ENCODE assay signal across 12 cellular contexts in the genomic region with DNA sequence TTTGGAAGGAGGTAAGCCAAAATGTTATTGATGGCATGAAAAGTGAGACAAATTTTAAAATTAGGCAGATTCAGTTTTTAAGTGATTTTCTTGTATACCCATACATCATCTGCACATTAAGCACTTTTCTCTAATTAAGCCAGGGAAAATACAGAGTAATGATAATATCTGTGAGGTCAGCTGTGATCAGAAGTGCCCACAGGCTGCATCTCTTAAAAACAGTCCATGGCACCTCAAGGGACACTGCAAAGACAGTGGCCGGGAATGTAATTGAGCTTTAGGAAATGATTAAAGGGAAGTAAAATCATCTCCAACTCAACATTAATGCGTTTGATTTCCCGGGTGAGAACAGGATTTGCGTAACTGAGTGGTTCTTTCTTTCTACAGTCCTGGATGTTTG. TPM values are rescaled to one million over a fixed set of nuclear protein-coding genes. Genes with fewer than 3 reads are reported as not detected.
DNase-seq lines count a peak whose midpoint lies in the region; ATAC-seq, FAIRE-seq and TF ChIP-seq lines count a peak whose summit lies in the region.
"Had no signal": no experiment of that assay in that cellular context is flagged by ENCODE, and none has a peak within 500 bp of the region (broad histone marks: within the 10 kb centered on the region; RNA-seq: fewer than 3 reads in every experiment).

No MANE protein-coding gene starts in this region.

- H3K4me3 Mint-ChIP-seq in natural killer cell treated with Interleukin-12 subunit alpha and Interleukin-12 subunit beta and Interleukin-15 and Interleukin-18, amount 100 ng/mL, for 72 hours, result no peak overlapping the region
- H3K4me3 Mint-ChIP-seq: activated CD8-positive, alpha-beta memory T cell treated with anti-CD3 and anti-CD28 coated beads, Interleukin-2, amount 10 ng/mL, durations not matched to agents 7 days and 5 days had no signal

- peaks cover 0 to 2% of the 10 kb centered on the region in 2 donors for H3K4me1 Mint-ChIP-seq in natural killer cell treated with Interleukin-12 subunit alpha and Interleukin-12 subunit beta and Interleukin-15 and Interleukin-18, amount 100 ng/mL, for 72 hours (ENCODE audit: low read depth in 2 of 2)

- peak overlapping the region; percentile 83 for H3K4me3 ChIP-seq in AG10803 (ENCODE audit: low read length)
- H3K4me3 ChIP-seq in astrocyte of the cerebellum (ENCODE audit: low read depth, low read length), result peak overlapping the region; percentile 64
- H3K4me3 ChIP-seq in sigmoid colon, result peak overlapping the region; percentile 83 to 99 (median 95)

- H3K27ac Mint-ChIP-seq in natural killer cell treated with Interleukin-12 subunit alpha and Interleukin-12 subunit beta and Interleukin-15 and Interleukin-18, amount 100 ng/mL, for 72 hours, result no peak overlapping the region
- H3K27ac Mint-ChIP-seq: activated CD8-positive, alpha-beta memory T cell treated with anti-CD3 and anti-CD28 coated beads, Interleukin-2, amount 10 ng/mL, durations not matched to agents 7 days and 5 days had no signal

- H3K4me1 ChIP-seq in sigmoid colon, result peaks cover 0 to 63% (median 62%) of the 10 kb centered on the region in 4 donors

- no peaks in the 10 kb centered on the region for H3K36me3 ChIP-seq in sigmoid colon

- DNase-seq in AG10803 (ENCODE audit: low read depth) (no peak), astrocyte of the cerebellum (ENCODE audit: low read depth) (no peak), iris pigment epithelial cell (ENCODE audit: low read depth) (peak; percentile 47), sigmoid colon (no peak), NOMO-1 treated with dmso at 0.1 percent for 144 hours (lab: John Stamatoyannopoulos, UW; ENCODE audit: unreplicated experiment) (no peak), NCI-H446 (lab: John Stamatoyannopoulos, UW) (no peak), GM19239 (ENCODE audit: insufficient read length, low spot score) (no peak)
- DNase-seq in natural killer cell treated with Interleukin-12 subunit alpha and Interleukin-12 subunit beta and Interleukin-15 and Interleukin-18, amount 100 ng/mL, for 72 hours (ENCODE audit: low spot score), result no peak
- DNase-seq: activated CD8-positive, alpha-beta memory T cell treated with anti-CD3 and anti-CD28 coated beads, Interleukin-2, amount 10 ng/mL, durations not matched to agents 7 days and 5 days; T1000 had no signal

- TF ChIP-seq CTCF in AG10803 (conservative IDR thresholded peaks at IDR 0.05; ENCODE audit: low read length) (no peak), astrocyte of the cerebellum (IDR thresholded peaks at IDR 0.05; ENCODE audit: low read depth, low read length, missing control alignments) (no peak), sigmoid colon (IDR thresholded peaks at IDR 0.05) (no peak)

- no peak for FAIRE-seq in GM19239 (lab: Jason Lieb, UNC)

- no peak for TF ChIP-seq POLR2A in sigmoid colon (IDR thresholded peaks at IDR 0.05)

- in situ Hi-C loops in astrocyte of the cerebellum (cut with HindIII; ENCODE audit: low sequenced_read_pairs), result no loop called here

- 60 to 68% methylated on average over 4 of the region's 4 CpGs for WGBS in sigmoid colon, 2 donors

- no peaks in the 10 kb centered on the region for H3K27me3 ChIP-seq in sigmoid colon

- H3K9me3 Mint-ChIP-seq in natural killer cell treated with Interleukin-12 subunit alpha and Interleukin-12 subunit beta and Interleukin-15 and Interleukin-18, amount 100 ng/mL, for 72 hours, result no peaks in the 10 kb centered on the region

- no peak for TF ChIP-seq EP300 in sigmoid colon (IDR thresholded peaks at IDR 0.05)

- peak overlapping the region; percentile 98 to 100 (median 99) for H3K27ac ChIP-seq in sigmoid colon
- H3K27ac ChIP-seq: C4-2B, KMS-11 had no signal

- H3K27me3 Mint-ChIP-seq in natural killer cell treated with Interleukin-12 subunit alpha and Interleukin-12 subunit beta and Interleukin-15 and Interleukin-18, amount 100 ng/mL, for 72 hours, result peaks cover 56 to 73% of the 10 kb centered on the region in 2 donors

- H3K36me3 Mint-ChIP-seq in natural killer cell treated with Interleukin-12 subunit alpha and Interleukin-12 subunit beta and Interleukin-15 and Interleukin-18, amount 100 ng/mL, for 72 hours, result no peaks in the 10 kb centered on the region
- H3K36me3 Mint-ChIP-seq: activated CD8-positive, alpha-beta memory T cell treated with anti-CD3 and anti-CD28 coated beads, Interleukin-2, amount 10 ng/mL, durations not matched to agents 7 days and 5 days had no signal

- ATAC-seq in natural killer cell treated with Interleukin-12 subunit alpha and Interleukin-12 subunit beta and Interleukin-15 and Interleukin-18, amount 100 ng/mL, for 72 hours, result no peak
- ATAC-seq: activated CD8-positive, alpha-beta memory T cell treated with anti-CD3 and anti-CD28 coated beads, Interleukin-2, amount 10 ng/mL, durations not matched to agents 7 days and 5 days had no signal

- intact Hi-C loops in sigmoid colon (cut with DNase I), result loop anchor here (1.0 to 5.0 kb wide), 3 partner anchors 68 to 107 kb away; no protein-coding TSS in a partner anchor

- no peaks in the 10 kb centered on the region for H3K9me3 ChIP-seq in sigmoid colon

RNA-seq across cellular contexts. Expression of a gene that starts 2.0 kb away (rescaled TPM):
- total RNA-seq in sigmoid colon, result 100 to 1,000 TPM; 235 to 598 (median 350) TPM
- 10 to 100 TPM in 2 of 3 donors, 1 to 10 TPM in 1; 9.2 to 60.5 (median 10.8) TPM for polyA plus RNA-seq in sigmoid colon
- not detected for total RNA-seq in natural killer cell treated with Interleukin-12 subunit alpha and Interleukin-12 subunit beta and Interleukin-15 and Interleukin-18, amount 100 ng/mL, for 72 hours
- total RNA-seq: activated CD8-positive, alpha-beta memory T cell treated with anti-CD3 and anti-CD28 coated beads, Interleukin-2, amount 10 ng/mL, durations not matched to agents 7 days and 5 days had no signal

RNA-seq across cellular contexts. Expression of a gene that starts 2.1 kb away (rescaled TPM):
- total RNA-seq in sigmoid colon, result 1,000 to 10,000 TPM in 1 of 4 donors, 100 to 1,000 TPM in 3; 306 to 1,039 (median 489) TPM
- polyA plus RNA-seq in sigmoid colon, result 10 to 100 TPM; 24.0 to 83.5 (median 25.2) TPM
- not detected for total RNA-seq in natural killer cell treated with Interleukin-12 subunit alpha and Interleukin-12 subunit beta and Interleukin-15 and Interleukin-18, amount 100 ng/mL, for 72 hours
- total RNA-seq: activated CD8-positive, alpha-beta memory T cell treated with anti-CD3 and anti-CD28 coated beads, Interleukin-2, amount 10 ng/mL, durations not matched to agents 7 days and 5 days had no signal

Comparison
In these comparisons a context has a peak if more than half of its experiments do, and no peak if none do; other contexts are left out.
1. RNA of a gene that starts 2.0 kb away (total RNA-seq): 235 to 598 TPM in sigmoid colon; not detected in natural killer cell treated with Interleukin-12 subunit alpha and Interleukin-12 subunit beta and Interleukin-15 and Interleukin-18, amount 100 ng/mL, for 72 hours; every median in the first group is over 100 times any median in the second.
2. RNA of a gene that starts 2.1 kb away (total RNA-seq): 306 to 1,039 TPM in sigmoid colon; not detected in natural killer cell treated with Interleukin-12 subunit alpha and Interleukin-12 subunit beta and Interleukin-15 and Interleukin-18, amount 100 ng/mL, for 72 hours; every median in the first group is over 100 times any median in the second.
3. Peak in every context shown above with its lines, with median percentiles within 50 percentile points of each other: H3K4me3 ChIP-seq.